Comparison of ENCODE assay signal across 10 cellular contexts in the genomic region with DNA sequence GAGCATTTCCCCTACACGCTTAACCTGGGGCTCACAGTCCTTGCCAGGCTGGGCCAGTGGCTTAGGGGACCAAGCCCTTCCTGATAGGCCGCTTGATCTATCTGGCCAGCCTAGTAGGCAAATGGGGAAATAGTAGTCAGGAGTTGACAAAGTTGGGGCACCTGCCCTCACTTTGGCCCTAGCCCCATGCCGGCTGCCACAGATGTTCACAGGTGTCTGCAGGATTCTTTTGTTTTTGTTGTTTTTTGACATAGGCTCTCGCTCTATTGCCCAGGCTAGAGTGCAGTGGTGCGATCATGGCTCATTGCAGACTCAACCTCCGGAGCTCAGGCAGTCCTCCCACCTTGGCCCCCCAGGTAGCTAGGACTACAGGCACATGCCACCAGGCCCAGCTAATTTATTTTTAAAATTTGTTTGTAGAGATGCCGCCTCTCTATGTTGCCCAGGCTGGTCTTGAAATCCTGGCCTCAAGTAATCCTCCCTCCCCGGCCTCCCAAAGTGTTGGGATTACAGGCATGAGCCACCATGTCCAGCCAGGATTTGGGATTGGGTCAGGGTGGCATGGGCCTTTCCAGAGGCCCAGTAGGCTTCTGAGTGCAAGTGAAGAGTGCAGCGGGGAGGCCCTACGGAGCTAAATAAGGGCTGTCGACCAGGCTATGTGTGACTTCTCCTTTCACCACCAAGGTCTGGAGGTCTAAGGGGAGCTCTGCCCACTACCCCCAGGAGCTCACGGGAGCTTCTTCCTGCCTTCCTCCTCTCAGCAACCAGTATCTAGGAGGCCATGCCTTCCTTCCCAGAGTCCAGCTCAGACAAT. TPM values are rescaled to one million over a fixed set of nuclear protein-coding genes. Genes with fewer than 3 reads are reported as not detected.
DNase-seq lines count a peak whose midpoint lies in the region; ATAC-seq and TF ChIP-seq lines count a peak whose summit lies in the region.
"Had no signal": no experiment of that assay in that cellular context is flagged by ENCODE, and none has a peak within 500 bp of the region (broad histone marks: within the 10 kb centered on the region; RNA-seq: fewer than 3 reads in every experiment).

No MANE protein-coding gene starts in this region.

- peaks cover 38% of the 10 kb centered on the region for H3K36me3 Mint-ChIP-seq in activated T-helper 17 cell treated with anti-CD3 and anti-CD28 coated beads, Interleukin-2, amount 50 U/mL, for 72 hours (ENCODE audit: low read depth)
- no peaks in the 10 kb centered on the region for H3K36me3 Mint-ChIP-seq in nephron (ENCODE audit: low read depth)
- H3K36me3 Mint-ChIP-seq in effector memory CD8-positive, alpha-beta T cell (ENCODE audit: insufficient read depth), result peaks cover 14% of the 10 kb centered on the region
- H3K36me3 Mint-ChIP-seq: brain had no signal

- DNase-seq in GDM1 (lab: John Stamatoyannopoulos, UW) (peak; percentile 35), Kasumi-1 (lab: John Stamatoyannopoulos, UW) (peak; percentile 54 to 72), NCI-H2171 treated with DMSO at 0.1 percent for 48 hours (lab: John Stamatoyannopoulos, UW) (no peak)
- DNase-seq in activated CD4-positive, CD25-positive, alpha-beta regulatory T cell treated with anti-CD3 and anti-CD28 coated beads, Interleukin-2, amount 50 U/mL, for 72 hours, result no peak
- DNase-seq in effector memory CD8-positive, alpha-beta T cell, result no peak
- DNase-seq: NCI-H1436, NCI-H524 treated with DMSO at 0.1 percent for 48 hours had no signal

- H3K4me1 Mint-ChIP-seq in activated T-helper 17 cell treated with anti-CD3 and anti-CD28 coated beads, Interleukin-2, amount 50 U/mL, for 72 hours, result peaks cover 60% of the 10 kb centered on the region
- H3K4me1 Mint-ChIP-seq in nephron, result peaks cover 65% of the 10 kb centered on the region
- H3K4me1 Mint-ChIP-seq in effector memory CD8-positive, alpha-beta T cell (ENCODE audit: low read depth in 2 of 2), result peaks cover 26 to 30% of the 10 kb centered on the region in 2 donors

- no peaks in the 10 kb centered on the region for H3K9me3 Mint-ChIP-seq in activated T-helper 17 cell treated with anti-CD3 and anti-CD28 coated beads, Interleukin-2, amount 50 U/mL, for 72 hours
- no peaks in the 10 kb centered on the region for H3K9me3 Mint-ChIP-seq in nephron
- H3K9me3 Mint-ChIP-seq in effector memory CD8-positive, alpha-beta T cell, result no peaks in the 10 kb centered on the region
- H3K9me3 Mint-ChIP-seq: brain had no signal

- no peak for ATAC-seq in activated T-helper 17 cell treated with anti-CD3 and anti-CD28 coated beads, Interleukin-2, amount 50 U/mL, for 72 hours (replicated peaks)
- no peak for ATAC-seq in effector memory CD8-positive, alpha-beta T cell (replicated peaks)

- H3K27me3 Mint-ChIP-seq in activated T-helper 17 cell treated with anti-CD3 and anti-CD28 coated beads, Interleukin-2, amount 50 U/mL, for 72 hours, result no peaks in the 10 kb centered on the region
- H3K27me3 Mint-ChIP-seq in nephron (ENCODE audit: low read depth), result peaks cover 7% of the 10 kb centered on the region
- no peaks in the 10 kb centered on the region for H3K27me3 Mint-ChIP-seq in effector memory CD8-positive, alpha-beta T cell
- H3K27me3 Mint-ChIP-seq: brain had no signal

- TF ChIP-seq CTCF in nephron (IDR thresholded peaks at IDR 0.05; ENCODE audit: unreplicated experiment in 3 of 3), result no peak

- H3K4me3 Mint-ChIP-seq in activated T-helper 17 cell treated with anti-CD3 and anti-CD28 coated beads, Interleukin-2, amount 50 U/mL, for 72 hours, result peak overlapping the region; percentile 83
- no peak overlapping the region for H3K4me3 Mint-ChIP-seq in nephron
- no peak overlapping the region for H3K4me3 Mint-ChIP-seq in effector memory CD8-positive, alpha-beta T cell

- peak overlapping the region; percentile 95 for H3K27ac Mint-ChIP-seq in activated T-helper 17 cell treated with anti-CD3 and anti-CD28 coated beads, Interleukin-2, amount 50 U/mL, for 72 hours
- H3K27ac Mint-ChIP-seq in nephron, result peak overlapping the region; percentile 63 to 69 (median 68)
- no peak overlapping the region for H3K27ac Mint-ChIP-seq in effector memory CD8-positive, alpha-beta T cell

RNA-seq across cellular contexts. Expression of a gene that starts 15.5 kb away (rescaled TPM):
- total RNA-seq in activated T-helper 17 cell treated with anti-CD3 and anti-CD28 coated beads, Interleukin-2, amount 50 U/mL, for 72 hours, result 100 to 1,000 TPM; 163 to 471 TPM

Comparison
In these comparisons a context has a peak if more than half of its experiments do, and no peak if none do; other contexts are left out.
1. DNase-seq: peak in GDM1 (single experiment) and Kasumi-1 (2 of 2); none in activated CD4-positive, CD25-positive, alpha-beta regulatory T cell treated with anti-CD3 and anti-CD28 coated beads, Interleukin-2, amount 50 U/mL, for 72 hours (single experiment), NCI-H2171 treated with DMSO at 0.1 percent for 48 hours (single experiment) and effector memory CD8-positive, alpha-beta T cell (0 of 3).
2. H3K27ac Mint-ChIP-seq: peak in activated T-helper 17 cell treated with anti-CD3 and anti-CD28 coated beads, Interleukin-2, amount 50 U/mL, for 72 hours (single experiment) and nephron (3 of 3); none in effector memory CD8-positive, alpha-beta T cell (0 of 2).